Comparison of ENCODE assay signal across 28 cellular contexts in genomic region chr7:39406464-39406863, GRCh38.
A peak's percentile ranks its signal among the peaks of the same experiment; 100 is the strongest.
DNase-seq lines count a peak whose midpoint lies in the region; ATAC-seq and TF ChIP-seq lines count a peak whose summit lies in the region.
"Had no signal": no experiment of that assay in that cellular context is flagged by ENCODE, and none has a peak within 500 bp of the region (broad histone marks: within the 10 kb centered on the region; RNA-seq: fewer than 3 reads in every experiment).

No MANE protein-coding gene starts in this region.

- peak overlapping the region; percentile 52 for H3K27ac Mint-ChIP-seq in type B pancreatic cell
- H3K27ac Mint-ChIP-seq: activated naive CD8-positive, alpha-beta T cell; immature natural killer cell; T-helper 2 cell treated with Interferon-gamma antibody and Interleukin-4, amounts not matched to agents 5 μg/mL and 100 μg/mL, for 36 hours had no signal

- H3K9me3 ChIP-seq in body of pancreas (no peaks in the 10 kb centered on the region), right lobe of liver (no peaks in the 10 kb centered on the region)
- H3K9me3 ChIP-seq: BLaER1, left lung, neutrophil, prostate gland, upper lobe of left lung had no signal

- TF ChIP-seq POLR2A in body of pancreas (IDR thresholded peaks at IDR 0.05) (no peak), right lobe of liver (IDR thresholded peaks at IDR 0.05) (no peak)

- peaks cover 16% of the 10 kb centered on the region for H3K27me3 Mint-ChIP-seq in type B pancreatic cell

- ATAC-seq in HG03432 (IDR thresholded peaks at IDR 0.05; ENCODE audit: unreplicated experiment) (peak; percentile 71), body of pancreas (peak; percentile 35), right lobe of liver (peak; percentile 91 to 99 (median 96)), HG03097 (IDR thresholded peaks at IDR 0.05; ENCODE audit: low FRiP score, unreplicated experiment) (no peak)
- ATAC-seq: left lung, SK-N-SH treated with all-trans-retinoic acid at 6 μM for 48 hours had no signal

- H3K4me3 Mint-ChIP-seq in type B pancreatic cell = peak overlapping the region; percentile 65
- H3K4me3 Mint-ChIP-seq: activated naive CD8-positive, alpha-beta T cell; immature natural killer cell; T-helper 2 cell treated with Interferon-gamma antibody and Interleukin-4, amounts not matched to agents 5 μg/mL and 100 μg/mL, for 36 hours had no signal

- intact Hi-C loops in body of pancreas (cut with DNase I) = no loop called here
- intact Hi-C loops in right lobe of liver (cut with DNase I) = no loop called here

- peaks cover 26% of the 10 kb centered on the region for H3K4me1 Mint-ChIP-seq in type B pancreatic cell (ENCODE audit: unreplicated experiment)
- H3K4me1 Mint-ChIP-seq: immature natural killer cell had no signal

- WGBS in body of pancreas, 2 donors = 26 to 36% methylated on average over 11 of the region's 11 CpGs
- WGBS in right lobe of liver (ENCODE audit: insufficient coverage, low coverage, low lambda C conversion rate, missing lambda C conversion rate) = 34% methylated on average over 11 of the region's 11 CpGs

- H3K27me3 ChIP-seq in body of pancreas (no peaks in the 10 kb centered on the region), right lobe of liver (no peaks in the 10 kb centered on the region)
- H3K27me3 ChIP-seq: BLaER1, left lung, upper lobe of left lung had no signal

- DNase-seq in body of pancreas (peak in 2 of 4 donors; percentile 6 to 32), right lobe of liver (peak; percentile 57 to 81 (median 62)), type B pancreatic cell (ENCODE audit: extremely low spot score, unreplicated experiment) (no peak), DMS 273 treated with DMSO at 0.1 percent for 48 hours (lab: John Stamatoyannopoulos, UW) (no peak), T-helper 2 cell (no peak)
- DNase-seq: activated CD4-positive, alpha-beta T cell treated with anti-CD3 and anti-CD28 coated beads for 4 hours; activated CD8-positive, alpha-beta memory T cell treated with anti-CD3 and anti-CD28 coated beads for 24 hours; activated T-cell treated with anti-CD3 and anti-CD28 coated beads for 4 hours; COR-L47; immature natural killer cell; IMR-90; left lung; NCI-H146; NCI-H2107; PC-9; Right ventricle myocardium superior; stimulated activated CD4-positive, alpha-beta T cell treated with anti-CD3 and anti-CD28 coated beads, Interleukin-15, amount 100 ng/mL, for 24 hours; stimulated activated CD4-positive, alpha-beta T cell treated with anti-CD3 and anti-CD28 coated beads, Interleukin-4, amount 100 ng/mL, for 4 hours; upper lobe of left lung had no signal

- H3K36me3 Mint-ChIP-seq in type B pancreatic cell = no peaks in the 10 kb centered on the region
- H3K36me3 Mint-ChIP-seq: activated naive CD8-positive, alpha-beta T cell; immature natural killer cell had no signal

- H3K4me1 ChIP-seq in body of pancreas = peaks cover 7% of the 10 kb centered on the region
- no peaks in the 10 kb centered on the region for H3K4me1 ChIP-seq in right lobe of liver
- H3K4me1 ChIP-seq: BLaER1, left lung, prostate gland, upper lobe of left lung had no signal

- H3K27ac ChIP-seq in body of pancreas (no peak overlapping the region), right lobe of liver (peak overlapping the region in 1 of 3 donors; percentile 47)
- H3K27ac ChIP-seq: BLaER1, epithelial cell of prostate, left lung, neutrophil, PC-9, prostate gland, upper lobe of left lung had no signal

- no peaks in the 10 kb centered on the region for H3K36me3 ChIP-seq in body of pancreas (replicated peaks in 1 of 2; ENCODE audit: insufficient read depth in 1 of 2, low read depth in 2 of 2)
- H3K36me3 ChIP-seq in right lobe of liver = no peaks in the 10 kb centered on the region
- H3K36me3 ChIP-seq: BLaER1, left lung, neutrophil, prostate gland, upper lobe of left lung had no signal

- H3K4me3 ChIP-seq in body of pancreas = no peak overlapping the region
- H3K4me3 ChIP-seq in right lobe of liver = peak overlapping the region in 1 of 3 donors; percentile 24
- H3K4me3 ChIP-seq: BLaER1, left lung, PC-9, prostate gland, upper lobe of left lung had no signal

- no peak for TF ChIP-seq CTCF in body of pancreas (IDR thresholded peaks at IDR 0.05)
- no peak for TF ChIP-seq CTCF in right lobe of liver (IDR thresholded peaks at IDR 0.05)
- no peak for TF ChIP-seq CTCF in type B pancreatic cell (conservative IDR thresholded peaks at IDR 0.05)

- no peaks in the 10 kb centered on the region for H3K9me3 Mint-ChIP-seq in type B pancreatic cell
- H3K9me3 Mint-ChIP-seq: immature natural killer cell; T-helper 2 cell treated with Interferon-gamma antibody and Interleukin-4, amounts not matched to agents 5 μg/mL and 100 μg/mL, for 36 hours had no signal

Comparison
In these comparisons a context has a peak if more than half of its experiments do, and no peak if none do; other contexts are left out.
1. DNase-seq: peak in right lobe of liver (3 of 3); none in type B pancreatic cell (single experiment), DMS 273 treated with DMSO at 0.1 percent for 48 hours (single experiment) and T-helper 2 cell (0 of 5).